ENCODE assay signal across 8 cellular contexts in genomic region chrX:150364347-150365050, GRCh38. TPM values are rescaled to one million over a fixed set of nuclear protein-coding genes. Genes with fewer than 3 reads are reported as not detected.
A peak's percentile ranks its signal among the peaks of the same experiment; 100 is the strongest.
DNase-seq lines count a peak whose midpoint lies in the region; ATAC-seq and TF ChIP-seq lines count a peak whose summit lies in the region.

No MANE protein-coding gene starts in this region.

- H3K4me3 ChIP-seq in Peyer's patch = peak overlapping the region; percentile 39 to 63 (median 54)
- H3K4me3 ChIP-seq in left lung = peak overlapping the region; percentile 42 to 52

- peak overlapping the region; percentile 25 for H3K27ac Mint-ChIP-seq in stimulated activated naive B cell treated with anti-CD40 and anti-IgM and Interleukin-4, amounts not matched to agents 10 μg/mL and 1 μg/mL and 100 μg/mL, for 72 hours

- H3K36me3 Mint-ChIP-seq in stimulated activated naive B cell treated with anti-CD40 and anti-IgM and Interleukin-4, amounts not matched to agents 10 μg/mL and 1 μg/mL and 100 μg/mL, for 72 hours = no peaks in the 10 kb centered on the region

- peak overlapping the region; percentile 70 to 79 for H3K4me3 Mint-ChIP-seq in stimulated activated naive B cell treated with anti-CD40 and anti-IgM and Interleukin-4, amounts not matched to agents 10 μg/mL and 1 μg/mL and 100 μg/mL, for 72 hours

- peaks cover 25 to 30% of the 10 kb centered on the region in 2 donors for H3K27me3 Mint-ChIP-seq in stimulated activated naive B cell treated with anti-CD40 and anti-IgM and Interleukin-4, amounts not matched to agents 10 μg/mL and 1 μg/mL and 100 μg/mL, for 72 hours

- no peaks in the 10 kb centered on the region for H3K9me3 Mint-ChIP-seq in stimulated activated naive B cell treated with anti-CD40 and anti-IgM and Interleukin-4, amounts not matched to agents 10 μg/mL and 1 μg/mL and 100 μg/mL, for 72 hours

- H3K9me3 ChIP-seq in Peyer's patch (peaks cover 0 to 3% (median 0%) of the 10 kb centered on the region in 4 donors), left lung (no peaks in the 10 kb centered on the region)

- H3K36me3 ChIP-seq in Peyer's patch (no peaks in the 10 kb centered on the region), left lung (no peaks in the 10 kb centered on the region)

- H3K4me1 ChIP-seq in Peyer's patch (peaks cover 0 to 5% (median 0%) of the 10 kb centered on the region in 4 donors), left lung (peaks cover 0 to 23% of the 10 kb centered on the region in 2 donors)

- DNase-seq in GM13976 (ENCODE audit: low spot score) = peak; percentile 33
- DNase-seq in Peyer's patch = no peak
- DNase-seq in cerebellum (ENCODE audit: low spot score) = peak; percentile 8
- peak in 1 of 2 donors; percentile 61 for DNase-seq in left lung
- DNase-seq in stimulated activated naive B cell treated with anti-CD40 and anti-IgM and Interleukin-4, amounts not matched to agents 10 μg/mL and 1 μg/mL and 100 μg/mL, for 72 hours = peak; percentile 27
- no peak for DNase-seq in sciatic nerve (ENCODE audit: low spot score)
- DNase-seq in GM19238 (ENCODE audit: insufficient read length, low spot score) = no peak
- DNase-seq in AML-193 (lab: John Stamatoyannopoulos, UW) = no peak

- peak overlapping the region in 3 of 4 donors; percentile 70 to 84 (median 80) for H3K27ac ChIP-seq in Peyer's patch
- peak overlapping the region; percentile 57 to 82 for H3K27ac ChIP-seq in left lung

- H3K27me3 ChIP-seq in Peyer's patch (no peaks in the 10 kb centered on the region), left lung (peaks cover 0 to 52% of the 10 kb centered on the region in 2 donors)

- in situ Hi-C loops in GM13976 (cut with MboI; ENCODE audit: low sequenced_read_pairs, unreplicated experiment) = no loop called here

- H3K4me1 Mint-ChIP-seq in stimulated activated naive B cell treated with anti-CD40 and anti-IgM and Interleukin-4, amounts not matched to agents 10 μg/mL and 1 μg/mL and 100 μg/mL, for 72 hours = peaks cover 23 to 42% of the 10 kb centered on the region in 2 donors

- intact Hi-C loops in left lung (cut with DNase I) (no loop called here), sciatic nerve (cut with DNase I) (loop anchor here (10.0 kb wide), 1 partner anchor 120 kb away; no protein-coding TSS in a partner anchor)

- ATAC-seq in left lung (peak; percentile 27), sciatic nerve (no peak)
- ATAC-seq in stimulated activated naive B cell treated with anti-CD40 and anti-IgM and Interleukin-4, amounts not matched to agents 10 μg/mL and 1 μg/mL and 100 μg/mL, for 72 hours (replicated peaks) = peak; percentile 32 to 33

- no peak for TF ChIP-seq POLR2A in Peyer's patch (IDR thresholded peaks at IDR 0.05)

- TF ChIP-seq CTCF in GM13976 (IDR thresholded peaks at IDR 0.05; ENCODE audit: borderline replicate concordance, control extremely low read depth, extremely low read depth, insufficient read depth, missing control alignments) = no peak
- TF ChIP-seq CTCF in Peyer's patch (IDR thresholded peaks at IDR 0.05) = no peak
- no peak for TF ChIP-seq CTCF in left lung (IDR thresholded peaks at IDR 0.05)

RNA-seq across cellular contexts. Expression of gene MAMLD1, which starts 1.4 kb away (rescaled TPM):
- total RNA-seq in Peyer's patch = 1 to 10 TPM in 1 of 4 donors, under 1 TPM in 3; 0.38 to 2.5 (median 0.75) TPM
- 5.3 TPM for total RNA-seq in cerebellum
- 1 to 10 TPM; 3.6 to 4.0 TPM for total RNA-seq in left lung
- total RNA-seq in sciatic nerve = 15.3 TPM

Comparison
In these comparisons a context has a peak if more than half of its experiments do, and no peak if none do; other contexts are left out.
1. DNase-seq: peak in GM13976 (single experiment), cerebellum (single experiment) and stimulated activated naive B cell treated with anti-CD40 and anti-IgM and Interleukin-4, amounts not matched to agents 10 μg/mL and 1 μg/mL and 100 μg/mL, for 72 hours (single experiment); none in Peyer's patch (0 of 3), sciatic nerve (single experiment), GM19238 (single experiment) and AML-193 (0 of 2).